8 cellular contexts compared by ENCODE assay signal in the genomic region with DNA sequence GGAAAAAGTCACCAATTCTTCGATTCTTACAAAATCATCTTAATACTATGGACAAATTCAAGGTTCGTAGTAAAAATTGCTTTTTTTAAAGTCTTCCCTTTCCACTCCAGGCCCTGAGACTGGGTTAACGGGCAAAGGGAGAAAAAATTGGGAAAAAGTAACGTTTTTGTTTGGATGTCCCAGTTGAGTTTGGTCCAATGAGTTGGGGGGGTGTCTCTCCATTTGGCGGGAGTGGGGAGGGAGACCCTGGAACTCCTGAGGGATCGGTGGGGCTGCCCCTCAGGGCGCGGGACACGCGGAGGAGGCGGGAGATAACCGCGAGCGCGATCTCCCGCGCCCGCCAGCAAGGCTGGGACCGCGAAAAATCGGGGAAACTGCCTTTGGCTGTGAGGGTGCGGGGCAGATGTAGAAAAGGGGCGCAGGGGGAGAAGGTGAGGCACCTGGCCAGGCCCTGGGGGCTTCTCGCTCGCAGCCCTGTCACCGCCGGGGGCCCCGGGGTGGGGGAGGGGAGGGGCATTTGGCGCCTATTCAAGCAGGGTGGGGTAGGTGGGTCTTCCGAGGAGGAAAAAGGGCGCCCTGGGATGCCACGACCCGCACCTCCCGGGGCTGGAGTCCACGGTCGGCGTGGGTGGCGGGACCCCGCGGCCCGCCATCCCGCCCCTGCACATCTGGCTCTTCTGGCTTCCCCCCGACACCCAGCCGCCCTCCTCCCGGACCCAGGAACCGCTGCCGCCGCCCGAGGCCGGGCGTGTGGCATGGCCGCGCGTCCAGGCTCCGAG. TPM values are rescaled to one million over a fixed set of nuclear protein-coding genes. Genes with fewer than 3 reads are reported as not detected.
DNase-seq lines count a peak whose midpoint lies in the region; ATAC-seq and TF ChIP-seq lines count a peak whose summit lies in the region.

No MANE protein-coding gene starts in this region.

- intact Hi-C loops in activated T-helper 1 cell treated with anti-CD3 and anti-CD28 coated beads, Interleukin-12 subunit alpha, Interleukin-12 subunit beta, Interleukin-2, Interleukin-4 antibody, amounts not matched to agents 30 ng/mL and 10 ng/mL and 1 ng/mL, durations not matched to agents 14 hours and 24 hours and 36 hours (cut with micrococcal nuclease), result loop anchor here (1.0 to 5.0 kb wide), 7 partner anchors 8 to 1750 kb away; partner anchors contain the start of genes MTRF1L, RMND1, SCAF8 and ZBTB2

- H3K4me2 ChIP-seq in smooth muscle cell, result peak overlapping the region; percentile 99

- H3K27me3 ChIP-seq in smooth muscle cell (ENCODE audit: low read depth), result no peaks in the 10 kb centered on the region

- WGBS in smooth muscle cell (ENCODE audit: low lambda C conversion rate), result under 1% methylated on average over 32 of the region's 55 CpGs

- peak overlapping the region; percentile 83 for H3K27ac Mint-ChIP-seq in activated CD8-positive, alpha-beta memory T cell treated with anti-CD3 and anti-CD28 coated beads, Interleukin-2, amount 10 ng/mL, durations not matched to agents 7 days and 5 days
- peak overlapping the region; percentile 63 for H3K27ac Mint-ChIP-seq in activated T-helper 1 cell treated with anti-CD3 and anti-CD28 coated beads, Interleukin-12 subunit alpha, Interleukin-12 subunit beta, Interleukin-2, Interleukin-4 antibody, amounts not matched to agents 30 ng/mL and 10 ng/mL and 1 ng/mL, durations not matched to agents 14 hours and 24 hours and 36 hours

- peak overlapping the region; percentile 82 for H3K4me3 Mint-ChIP-seq in activated CD8-positive, alpha-beta memory T cell treated with anti-CD3 and anti-CD28 coated beads, Interleukin-2, amount 10 ng/mL, durations not matched to agents 7 days and 5 days
- peak overlapping the region; percentile 96 for H3K4me3 Mint-ChIP-seq in activated T-helper 1 cell treated with anti-CD3 and anti-CD28 coated beads, Interleukin-12 subunit alpha, Interleukin-12 subunit beta, Interleukin-2, Interleukin-4 antibody, amounts not matched to agents 30 ng/mL and 10 ng/mL and 1 ng/mL, durations not matched to agents 14 hours and 24 hours and 36 hours

- no peak overlapping the region for H2AFZ ChIP-seq in smooth muscle cell (ENCODE audit: low read depth)

- H3K4me3 ChIP-seq in iPS-11a (ENCODE audit: low read depth, low read length), result peak overlapping the region; percentile 75
- H3K4me3 ChIP-seq in smooth muscle cell, result peak overlapping the region; percentile 99

- H3K4me1 ChIP-seq in smooth muscle cell (ENCODE audit: low read depth), result peaks cover 53% of the 10 kb centered on the region

- H3K79me2 ChIP-seq in smooth muscle cell (ENCODE audit: low read depth), result peaks cover 77% of the 10 kb centered on the region

- no peak overlapping the region for H3K27ac ChIP-seq in smooth muscle cell (ENCODE audit: low read depth)

- H3K9me3 Mint-ChIP-seq in activated CD8-positive, alpha-beta memory T cell treated with anti-CD3 and anti-CD28 coated beads, Interleukin-2, amount 10 ng/mL, durations not matched to agents 7 days and 5 days (ENCODE audit: low read depth), result no peaks in the 10 kb centered on the region
- H3K9me3 Mint-ChIP-seq in activated T-helper 1 cell treated with anti-CD3 and anti-CD28 coated beads, Interleukin-12 subunit alpha, Interleukin-12 subunit beta, Interleukin-2, Interleukin-4 antibody, amounts not matched to agents 30 ng/mL and 10 ng/mL and 1 ng/mL, durations not matched to agents 14 hours and 24 hours and 36 hours, result no peaks in the 10 kb centered on the region

- ATAC-seq in activated CD8-positive, alpha-beta memory T cell treated with anti-CD3 and anti-CD28 coated beads, Interleukin-2, amount 10 ng/mL, durations not matched to agents 7 days and 5 days, result peak; percentile 2
- peak; percentile 1 for ATAC-seq in HG03571 (IDR thresholded peaks at IDR 0.05; ENCODE audit: unreplicated experiment)

- H3K36me3 ChIP-seq in smooth muscle cell (ENCODE audit: low read depth), result no peaks in the 10 kb centered on the region

- peaks cover 8% of the 10 kb centered on the region for H3F3A ChIP-seq in smooth muscle cell (ENCODE audit: low read depth)

- CTCF ChIA-PET in activated CD8-positive, alpha-beta memory T cell treated with anti-CD3 and anti-CD28 coated beads, Interleukin-2, amount 10 ng/mL, durations not matched to agents 7 days and 5 days (lab: Charles Lee), result no interaction called here

- peak overlapping the region; percentile 49 for H3K9ac ChIP-seq in smooth muscle cell (ENCODE audit: low read depth)

- H3K36me3 Mint-ChIP-seq in activated CD8-positive, alpha-beta memory T cell treated with anti-CD3 and anti-CD28 coated beads, Interleukin-2, amount 10 ng/mL, durations not matched to agents 7 days and 5 days, result peaks cover 53% of the 10 kb centered on the region
- peaks cover 31% of the 10 kb centered on the region for H3K36me3 Mint-ChIP-seq in activated T-helper 1 cell treated with anti-CD3 and anti-CD28 coated beads, Interleukin-12 subunit alpha, Interleukin-12 subunit beta, Interleukin-2, Interleukin-4 antibody, amounts not matched to agents 30 ng/mL and 10 ng/mL and 1 ng/mL, durations not matched to agents 14 hours and 24 hours and 36 hours (ENCODE audit: low read depth)

- peak; percentile 71 for DNase-seq in activated CD8-positive, alpha-beta memory T cell treated with anti-CD3 and anti-CD28 coated beads, Interleukin-2, amount 10 ng/mL, durations not matched to agents 7 days and 5 days
- no peak for DNase-seq in activated CD8-positive, alpha-beta memory T cell treated with anti-CD3 and anti-CD28 coated beads, Interleukin-2, amount 50 U/mL, for 4 hours
- peak; percentile 24 for DNase-seq in activated T-helper 1 cell treated with anti-CD3 and anti-CD28 coated beads, Interleukin-12 subunit alpha, Interleukin-12 subunit beta, Interleukin-2, Interleukin-4 antibody, amounts not matched to agents 30 ng/mL and 10 ng/mL and 1 ng/mL, durations not matched to agents 14 hours and 24 hours and 36 hours (ENCODE audit: low spot score)
- DNase-seq in smooth muscle cell (lab: John Stamatoyannopoulos, UW; ENCODE audit: unreplicated experiment) (no peak), A172 (ENCODE audit: low spot score) (no peak), NCI-H2196 (lab: John Stamatoyannopoulos, UW; ENCODE audit: unreplicated experiment) (no peak)

- H3K4me1 Mint-ChIP-seq in activated CD8-positive, alpha-beta memory T cell treated with anti-CD3 and anti-CD28 coated beads, Interleukin-2, amount 10 ng/mL, durations not matched to agents 7 days and 5 days, result peaks cover 50% of the 10 kb centered on the region
- H3K4me1 Mint-ChIP-seq in activated T-helper 1 cell treated with anti-CD3 and anti-CD28 coated beads, Interleukin-12 subunit alpha, Interleukin-12 subunit beta, Interleukin-2, Interleukin-4 antibody, amounts not matched to agents 30 ng/mL and 10 ng/mL and 1 ng/mL, durations not matched to agents 14 hours and 24 hours and 36 hours (ENCODE audit: low read depth), result peaks cover 59% of the 10 kb centered on the region

- H3K27me3 Mint-ChIP-seq in activated CD8-positive, alpha-beta memory T cell treated with anti-CD3 and anti-CD28 coated beads, Interleukin-2, amount 10 ng/mL, durations not matched to agents 7 days and 5 days, result no peaks in the 10 kb centered on the region
- H3K27me3 Mint-ChIP-seq in activated T-helper 1 cell treated with anti-CD3 and anti-CD28 coated beads, Interleukin-12 subunit alpha, Interleukin-12 subunit beta, Interleukin-2, Interleukin-4 antibody, amounts not matched to agents 30 ng/mL and 10 ng/mL and 1 ng/mL, durations not matched to agents 14 hours and 24 hours and 36 hours (ENCODE audit: insufficient read depth), result no peaks in the 10 kb centered on the region

- TF ChIP-seq CTCF in smooth muscle cell (IDR thresholded peaks at IDR 0.05; ENCODE audit: borderline replicate concordance, insufficient read depth, poor library complexity, severe bottlenecking), result no peak

- H3K9me3 ChIP-seq in smooth muscle cell (replicated peaks; ENCODE audit: low read depth), result no peaks in the 10 kb centered on the region

- peaks cover 49% of the 10 kb centered on the region for H4K20me1 ChIP-seq in smooth muscle cell (ENCODE audit: low read depth)

RNA-seq across cellular contexts. Expression of gene FBXO5, which starts 0.7 kb away (rescaled TPM):
- total RNA-seq in activated CD8-positive, alpha-beta memory T cell treated with anti-CD3 and anti-CD28 coated beads, Interleukin-2, amount 10 ng/mL, durations not matched to agents 7 days and 5 days, result 10 to 100 TPM; 62.1 to 73.5 TPM
- 29.4 and 33.2 TPM in 2 replicates for total RNA-seq in activated T-helper 1 cell treated with anti-CD3 and anti-CD28 coated beads, Interleukin-12 subunit alpha, Interleukin-12 subunit beta, Interleukin-2, Interleukin-4 antibody, amounts not matched to agents 30 ng/mL and 10 ng/mL and 1 ng/mL, durations not matched to agents 14 hours and 24 hours and 36 hours
- 10.7 and 11.4 TPM in 2 replicates for total RNA-seq in smooth muscle cell
- 8.0 and 9.2 TPM in 2 replicates for polyA plus RNA-seq in smooth muscle cell
- total RNA-seq in A172 (2014; rRNA removed; shearing (Covaris generic)), result 48.1 and 63.8 TPM in 2 replicates

RNA-seq across cellular contexts. Expression of gene MTRF1L, which starts 20.3 kb away (rescaled TPM):
- 10 to 100 TPM; 15.5 to 23.1 TPM for total RNA-seq in activated CD8-positive, alpha-beta memory T cell treated with anti-CD3 and anti-CD28 coated beads, Interleukin-2, amount 10 ng/mL, durations not matched to agents 7 days and 5 days
- total RNA-seq in activated T-helper 1 cell treated with anti-CD3 and anti-CD28 coated beads, Interleukin-12 subunit alpha, Interleukin-12 subunit beta, Interleukin-2, Interleukin-4 antibody, amounts not matched to agents 30 ng/mL and 10 ng/mL and 1 ng/mL, durations not matched to agents 14 hours and 24 hours and 36 hours, result 22.7 and 23.2 TPM in 2 replicates
- total RNA-seq in smooth muscle cell, result 19.2 and 21.1 TPM in 2 replicates
- 14.1 and 14.8 TPM in 2 replicates for polyA plus RNA-seq in smooth muscle cell
- 22.8 and 30.2 TPM in 2 replicates for total RNA-seq in A172 (2014; rRNA removed; shearing (Covaris generic))

Comparison
In these comparisons a context has a peak if more than half of its experiments do, and no peak if none do; other contexts are left out.
1. DNase-seq: peak in activated CD8-positive, alpha-beta memory T cell treated with anti-CD3 and anti-CD28 coated beads, Interleukin-2, amount 10 ng/mL, durations not matched to agents 7 days and 5 days (single experiment) and activated T-helper 1 cell treated with anti-CD3 and anti-CD28 coated beads, Interleukin-12 subunit alpha, Interleukin-12 subunit beta, Interleukin-2, Interleukin-4 antibody, amounts not matched to agents 30 ng/mL and 10 ng/mL and 1 ng/mL, durations not matched to agents 14 hours and 24 hours and 36 hours (single experiment); none in activated CD8-positive, alpha-beta memory T cell treated with anti-CD3 and anti-CD28 coated beads, Interleukin-2, amount 50 U/mL, for 4 hours (single experiment), smooth muscle cell (single experiment), A172 (single experiment) and NCI-H2196 (single experiment).